ENCODE assay signal across 8 cellular contexts in the genomic region with DNA sequence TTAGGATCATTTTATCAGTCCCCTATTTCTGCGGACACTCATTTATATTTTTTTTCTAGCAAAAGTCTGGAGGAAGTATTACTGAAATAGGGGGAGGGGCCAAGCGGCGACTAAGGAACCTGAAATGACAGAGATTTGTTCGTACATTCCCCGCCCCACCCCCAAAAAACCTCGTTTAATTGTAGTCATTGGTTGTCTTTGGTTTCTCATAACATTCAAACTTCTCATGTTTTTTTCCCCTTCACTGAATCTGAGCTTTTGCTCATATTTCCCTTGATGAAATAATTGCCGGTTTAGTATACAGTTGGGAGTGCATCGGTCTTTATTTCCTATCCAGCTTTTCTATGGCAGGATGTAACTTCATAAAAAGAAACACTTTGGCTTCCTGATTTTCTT.
DNase-seq lines count a peak whose midpoint lies in the region; ATAC-seq lines count a peak whose summit lies in the region.

No MANE protein-coding gene starts in this region.

- H3K4me3 ChIP-seq in iPS-11a (ENCODE audit: low read depth, low read length) = peak overlapping the region; percentile 79

- DNase-seq in EH (ENCODE audit: low read depth) (peak; percentile 39), NCI-H69 (lab: John Stamatoyannopoulos, UW) (peak; percentile 57), retina (no peak), amniotic stem cell (lab: John Stamatoyannopoulos, UW) (no peak)
- DNase-seq in activated effector memory CD4-positive, alpha-beta T cell treated with anti-CD3 and anti-CD28 coated beads, Interleukin-2, amount 50 U/mL, for 16 hours = peak; percentile 85
- peak; percentile 59 to 66 for DNase-seq in stimulated activated CD4-positive, alpha-beta T cell treated with anti-CD3 and anti-CD28 coated beads, Interleukin-2, amount 100 ng/mL, for 48 hours

- ATAC-seq in GM21529 (IDR thresholded peaks at IDR 0.05; ENCODE audit: unreplicated experiment) = no peak

Comparison
In these comparisons a context has a peak if more than half of its experiments do, and no peak if none do; other contexts are left out.
1. DNase-seq: peak in EH (single experiment), NCI-H69 (single experiment), activated effector memory CD4-positive, alpha-beta T cell treated with anti-CD3 and anti-CD28 coated beads, Interleukin-2, amount 50 U/mL, for 16 hours (single experiment) and stimulated activated CD4-positive, alpha-beta T cell treated with anti-CD3 and anti-CD28 coated beads, Interleukin-2, amount 100 ng/mL, for 48 hours (2 of 2); none in retina (single experiment) and amniotic stem cell (single experiment).